In the genomic region with DNA sequence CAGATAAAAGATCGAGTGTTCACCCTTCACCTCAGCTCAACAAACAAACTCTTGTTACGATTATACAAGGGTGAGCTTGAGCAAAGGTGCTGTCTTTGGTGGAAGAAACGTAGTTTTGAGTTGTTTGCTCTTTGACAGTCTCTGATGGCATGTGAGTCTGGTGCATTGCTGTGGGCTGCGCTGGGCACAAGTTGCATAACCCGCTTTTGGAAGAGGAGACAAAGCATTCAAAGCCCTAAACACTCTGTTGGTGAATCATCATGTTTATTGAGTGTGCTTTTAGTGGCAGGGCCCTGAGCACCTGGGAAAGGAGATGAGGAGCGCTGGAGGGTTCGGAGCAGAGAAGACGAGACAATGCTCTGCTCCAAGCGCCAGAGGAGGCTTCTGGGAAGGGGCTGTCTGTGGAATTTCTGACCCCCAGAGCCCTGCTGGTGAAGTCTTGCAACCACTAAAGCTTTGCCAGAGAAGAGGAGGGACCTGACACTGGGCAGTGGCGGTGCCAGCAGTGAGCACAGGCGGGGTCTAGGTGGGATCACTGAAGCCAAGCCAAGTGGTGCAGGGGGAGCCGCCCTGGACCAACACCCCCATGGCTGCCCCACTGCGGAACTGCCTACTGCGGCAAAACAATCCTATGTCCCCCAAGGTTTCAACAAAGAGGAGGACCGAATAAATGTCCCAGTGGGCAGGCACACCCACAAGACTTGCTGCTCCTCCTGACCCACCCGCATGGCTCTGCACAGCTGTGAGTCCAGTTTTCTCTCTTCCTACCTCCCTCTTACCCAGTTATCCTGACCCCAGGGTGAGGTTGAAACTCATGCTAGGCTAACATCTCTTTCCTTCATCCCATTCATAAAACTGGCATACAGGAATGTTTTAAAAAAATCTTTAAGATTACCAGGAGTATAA, we compare ENCODE assay signal across 1 cellular context.
TF ChIP-seq lines count a peak whose summit lies in the region.

No MANE protein-coding gene starts in this region.

TF ChIP-seq in HepG2, 621 proteins besides CTCF, POLR2A, EP300 and RAD21 (continued from another document and continues in another):
- TF ChIP-seq, protein P1, sequence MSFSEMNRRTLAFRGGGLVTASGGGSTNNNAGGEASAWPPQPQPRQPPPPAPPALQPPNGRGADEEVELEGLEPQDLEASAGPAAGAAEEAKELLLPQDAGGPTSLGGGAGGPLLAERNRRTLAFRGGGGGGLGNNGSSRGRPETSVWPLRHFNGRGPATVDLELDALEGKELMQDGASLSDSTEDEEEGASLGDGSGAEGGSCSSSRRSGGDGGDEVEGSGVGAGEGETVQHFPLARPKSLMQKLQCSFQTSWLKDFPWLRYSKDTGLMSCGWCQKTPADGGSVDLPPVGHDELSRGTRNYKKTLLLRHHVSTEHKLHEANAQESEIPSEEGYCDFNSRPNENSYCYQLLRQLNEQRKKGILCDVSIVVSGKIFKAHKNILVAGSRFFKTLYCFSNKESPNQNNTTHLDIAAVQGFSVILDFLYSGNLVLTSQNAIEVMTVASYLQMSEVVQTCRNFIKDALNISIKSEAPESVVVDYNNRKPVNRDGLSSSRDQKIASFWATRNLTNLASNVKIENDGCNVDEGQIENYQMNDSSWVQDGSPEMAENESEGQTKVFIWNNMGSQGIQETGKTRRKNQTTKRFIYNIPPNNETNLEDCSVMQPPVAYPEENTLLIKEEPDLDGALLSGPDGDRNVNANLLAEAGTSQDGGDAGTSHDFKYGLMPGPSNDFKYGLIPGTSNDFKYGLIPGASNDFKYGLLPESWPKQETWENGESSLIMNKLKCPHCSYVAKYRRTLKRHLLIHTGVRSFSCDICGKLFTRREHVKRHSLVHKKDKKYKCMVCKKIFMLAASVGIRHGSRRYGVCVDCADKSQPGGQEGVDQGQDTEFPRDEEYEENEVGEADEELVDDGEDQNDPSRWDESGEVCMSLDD (CRISPR knock-in tag; IDR thresholded peaks at IDR 0.05; ENCODE audit: borderline replicate concordance) = no peak
- TF ChIP-seq, protein P2, sequence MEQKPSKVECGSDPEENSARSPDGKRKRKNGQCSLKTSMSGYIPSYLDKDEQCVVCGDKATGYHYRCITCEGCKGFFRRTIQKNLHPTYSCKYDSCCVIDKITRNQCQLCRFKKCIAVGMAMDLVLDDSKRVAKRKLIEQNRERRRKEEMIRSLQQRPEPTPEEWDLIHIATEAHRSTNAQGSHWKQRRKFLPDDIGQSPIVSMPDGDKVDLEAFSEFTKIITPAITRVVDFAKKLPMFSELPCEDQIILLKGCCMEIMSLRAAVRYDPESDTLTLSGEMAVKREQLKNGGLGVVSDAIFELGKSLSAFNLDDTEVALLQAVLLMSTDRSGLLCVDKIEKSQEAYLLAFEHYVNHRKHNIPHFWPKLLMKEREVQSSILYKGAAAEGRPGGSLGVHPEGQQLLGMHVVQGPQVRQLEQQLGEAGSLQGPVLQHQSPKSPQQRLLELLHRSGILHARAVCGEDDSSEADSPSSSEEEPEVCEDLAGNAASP (CRISPR knock-in tag; IDR thresholded peaks at IDR 0.05; ENCODE audit: borderline replicate concordance) = no peak
- no peak for TF ChIP-seq ETV5 (CRISPR knock-in tag; IDR thresholded peaks at IDR 0.05; ENCODE audit: borderline replicate concordance)
- TF ChIP-seq ZNF3 (CRISPR knock-in tag; IDR thresholded peaks at IDR 0.05) = no peak
- TF ChIP-seq JUNB (CRISPR knock-in tag; IDR thresholded peaks at IDR 0.05; ENCODE audit: borderline replicate concordance) = no peak
- TF ChIP-seq ZBTB20 (CRISPR knock-in tag; IDR thresholded peaks at IDR 0.05; ENCODE audit: borderline replicate concordance, low read depth) = no peak
- no peak for TF ChIP-seq ZSCAN9 (CRISPR knock-in tag; IDR thresholded peaks at IDR 0.05; ENCODE audit: borderline replicate concordance)
- TF ChIP-seq MAFF (IDR thresholded peaks at IDR 0.05; ENCODE audit: low read depth, low read length) = peak; percentile 22; the same call in 1 of the 2 replicates
- TF ChIP-seq TGIF2 (CRISPR knock-in tag; IDR thresholded peaks at IDR 0.05) = no peak
- TF ChIP-seq, protein P3, sequence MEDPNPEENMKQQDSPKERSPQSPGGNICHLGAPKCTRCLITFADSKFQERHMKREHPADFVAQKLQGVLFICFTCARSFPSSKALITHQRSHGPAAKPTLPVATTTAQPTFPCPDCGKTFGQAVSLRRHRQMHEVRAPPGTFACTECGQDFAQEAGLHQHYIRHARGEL (CRISPR knock-in tag; IDR thresholded peaks at IDR 0.05) = no peak
- TF ChIP-seq ASH2L (IDR thresholded peaks at IDR 0.05; ENCODE audit: insufficient read length, low read depth, low read length) = peak; percentile 39
- TF ChIP-seq SNAI1 (CRISPR knock-in tag; IDR thresholded peaks at IDR 0.05; ENCODE audit: borderline replicate concordance) = no peak
- TF ChIP-seq, protein P4, sequence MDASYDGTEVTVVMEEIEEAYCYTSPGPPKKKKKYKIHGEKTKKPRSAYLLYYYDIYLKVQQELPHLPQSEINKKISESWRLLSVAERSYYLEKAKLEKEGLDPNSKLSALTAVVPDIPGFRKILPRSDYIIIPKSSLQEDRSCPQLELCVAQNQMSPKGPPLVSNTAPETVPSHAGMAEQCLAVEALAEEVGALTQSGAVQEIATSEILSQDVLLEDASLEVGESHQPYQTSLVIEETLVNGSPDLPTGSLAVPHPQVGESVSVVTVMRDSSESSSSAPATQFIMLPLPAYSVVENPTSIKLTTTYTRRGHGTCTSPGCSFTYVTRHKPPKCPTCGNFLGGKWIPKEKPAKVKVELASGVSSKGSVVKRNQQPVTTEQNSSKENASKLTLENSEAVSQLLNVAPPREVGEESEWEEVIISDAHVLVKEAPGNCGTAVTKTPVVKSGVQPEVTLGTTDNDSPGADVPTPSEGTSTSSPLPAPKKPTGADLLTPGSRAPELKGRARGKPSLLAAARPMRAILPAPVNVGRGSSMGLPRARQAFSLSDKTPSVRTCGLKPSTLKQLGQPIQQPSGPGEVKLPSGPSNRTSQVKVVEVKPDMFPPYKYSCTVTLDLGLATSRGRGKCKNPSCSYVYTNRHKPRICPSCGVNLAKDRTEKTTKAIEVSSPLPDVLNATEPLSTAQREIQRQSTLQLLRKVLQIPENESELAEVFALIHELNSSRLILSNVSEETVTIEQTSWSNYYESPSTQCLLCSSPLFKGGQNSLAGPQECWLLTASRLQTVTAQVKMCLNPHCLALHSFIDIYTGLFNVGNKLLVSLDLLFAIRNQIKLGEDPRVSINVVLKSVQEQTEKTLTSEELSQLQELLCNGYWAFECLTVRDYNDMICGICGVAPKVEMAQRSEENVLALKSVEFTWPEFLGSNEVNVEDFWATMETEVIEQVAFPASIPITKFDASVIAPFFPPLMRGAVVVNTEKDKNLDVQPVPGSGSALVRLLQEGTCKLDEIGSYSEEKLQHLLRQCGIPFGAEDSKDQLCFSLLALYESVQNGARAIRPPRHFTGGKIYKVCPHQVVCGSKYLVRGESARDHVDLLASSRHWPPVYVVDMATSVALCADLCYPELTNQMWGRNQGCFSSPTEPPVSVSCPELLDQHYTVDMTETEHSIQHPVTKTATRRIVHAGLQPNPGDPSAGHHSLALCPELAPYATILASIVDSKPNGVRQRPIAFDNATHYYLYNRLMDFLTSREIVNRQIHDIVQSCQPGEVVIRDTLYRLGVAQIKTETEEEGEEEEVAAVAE (CRISPR knock-in tag; IDR thresholded peaks at IDR 0.05; ENCODE audit: borderline replicate concordance) = no peak
- no peak for TF ChIP-seq KLF15 (CRISPR knock-in tag; IDR thresholded peaks at IDR 0.05; ENCODE audit: borderline replicate concordance)
- no peak for TF ChIP-seq GTF2F1 (IDR thresholded peaks at IDR 0.05; ENCODE audit: low read length)
- TF ChIP-seq ZSCAN31 (CRISPR knock-in tag; IDR thresholded peaks at IDR 0.05; ENCODE audit: low read depth) = no peak; the same call in 1 of the 2 replicates
- TF ChIP-seq MXI1 (IDR thresholded peaks at IDR 0.05; ENCODE audit: borderline replicate concordance, low read depth, low read length) = peak; percentile 26; the same call in 1 of the 3 replicates
- no peak for TF ChIP-seq BORCS8-MEF2B (CRISPR knock-in tag; IDR thresholded peaks at IDR 0.05)
- TF ChIP-seq, protein P5, sequence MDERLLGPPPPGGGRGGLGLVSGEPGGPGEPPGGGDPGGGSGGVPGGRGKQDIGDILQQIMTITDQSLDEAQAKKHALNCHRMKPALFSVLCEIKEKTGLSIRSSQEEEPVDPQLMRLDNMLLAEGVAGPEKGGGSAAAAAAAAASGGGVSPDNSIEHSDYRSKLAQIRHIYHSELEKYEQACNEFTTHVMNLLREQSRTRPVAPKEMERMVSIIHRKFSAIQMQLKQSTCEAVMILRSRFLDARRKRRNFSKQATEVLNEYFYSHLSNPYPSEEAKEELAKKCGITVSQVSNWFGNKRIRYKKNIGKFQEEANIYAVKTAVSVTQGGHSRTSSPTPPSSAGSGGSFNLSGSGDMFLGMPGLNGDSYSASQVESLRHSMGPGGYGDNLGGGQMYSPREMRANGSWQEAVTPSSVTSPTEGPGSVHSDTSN (CRISPR knock-in tag; IDR thresholded peaks at IDR 0.05) = no peak
- no peak for TF ChIP-seq TMF1 (CRISPR knock-in tag; IDR thresholded peaks at IDR 0.05; ENCODE audit: low read depth)
- TF ChIP-seq SP2 (CRISPR knock-in tag; IDR thresholded peaks at IDR 0.05) = no peak
- TF ChIP-seq CHCHD3 (CRISPR knock-in tag; IDR thresholded peaks at IDR 0.05) = no peak
- TF ChIP-seq ZFP36L2 (CRISPR knock-in tag; IDR thresholded peaks at IDR 0.05) = no peak
- peak; percentile 41 for TF ChIP-seq XRCC5 (optimal IDR thresholded peaks at IDR 0.05; ENCODE audit: low read length)
- TF ChIP-seq NPAS2 (CRISPR knock-in tag; IDR thresholded peaks at IDR 0.05; ENCODE audit: borderline replicate concordance) = no peak
- TF ChIP-seq TRIM24 (CRISPR knock-in tag; IDR thresholded peaks at IDR 0.05) = no peak
- no peak for TF ChIP-seq ZNF615 (CRISPR knock-in tag; IDR thresholded peaks at IDR 0.05; ENCODE audit: borderline replicate concordance)
- 0 out of 2 replicates have a peak, but pooled peaks have one; percentile 17 for TF ChIP-seq ZNF792 (CRISPR knock-in tag; IDR thresholded peaks at IDR 0.05)
- TF ChIP-seq HNRNPL (IDR thresholded peaks at IDR 0.05; ENCODE audit: low read depth, low read length) = peak; percentile 65; the same call in 1 of the 2 replicates
- no peak for TF ChIP-seq NR1H2 (CRISPR knock-in tag; IDR thresholded peaks at IDR 0.05; ENCODE audit: borderline replicate concordance, low read depth)
- no peak for TF ChIP-seq ZNF746 (CRISPR knock-in tag; IDR thresholded peaks at IDR 0.05)
- TF ChIP-seq HES4 (CRISPR knock-in tag; IDR thresholded peaks at IDR 0.05; ENCODE audit: borderline replicate concordance) = no peak
- TF ChIP-seq ZNF136 (CRISPR knock-in tag; IDR thresholded peaks at IDR 0.05; ENCODE audit: low read depth) = no peak
- TF ChIP-seq EZH2 (conservative IDR thresholded peaks at IDR 0.05; ENCODE audit: low read depth, low read length) = no peak
- TF ChIP-seq CENPX (CRISPR knock-in tag; IDR thresholded peaks at IDR 0.05) = no peak
- TF ChIP-seq, protein P6, sequence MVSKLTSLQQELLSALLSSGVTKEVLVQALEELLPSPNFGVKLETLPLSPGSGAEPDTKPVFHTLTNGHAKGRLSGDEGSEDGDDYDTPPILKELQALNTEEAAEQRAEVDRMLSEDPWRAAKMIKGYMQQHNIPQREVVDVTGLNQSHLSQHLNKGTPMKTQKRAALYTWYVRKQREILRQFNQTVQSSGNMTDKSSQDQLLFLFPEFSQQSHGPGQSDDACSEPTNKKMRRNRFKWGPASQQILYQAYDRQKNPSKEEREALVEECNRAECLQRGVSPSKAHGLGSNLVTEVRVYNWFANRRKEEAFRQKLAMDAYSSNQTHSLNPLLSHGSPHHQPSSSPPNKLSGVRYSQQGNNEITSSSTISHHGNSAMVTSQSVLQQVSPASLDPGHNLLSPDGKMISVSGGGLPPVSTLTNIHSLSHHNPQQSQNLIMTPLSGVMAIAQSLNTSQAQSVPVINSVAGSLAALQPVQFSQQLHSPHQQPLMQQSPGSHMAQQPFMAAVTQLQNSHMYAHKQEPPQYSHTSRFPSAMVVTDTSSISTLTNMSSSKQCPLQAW (CRISPR knock-in tag; IDR thresholded peaks at IDR 0.05) = no peak
- TF ChIP-seq, protein P7, sequence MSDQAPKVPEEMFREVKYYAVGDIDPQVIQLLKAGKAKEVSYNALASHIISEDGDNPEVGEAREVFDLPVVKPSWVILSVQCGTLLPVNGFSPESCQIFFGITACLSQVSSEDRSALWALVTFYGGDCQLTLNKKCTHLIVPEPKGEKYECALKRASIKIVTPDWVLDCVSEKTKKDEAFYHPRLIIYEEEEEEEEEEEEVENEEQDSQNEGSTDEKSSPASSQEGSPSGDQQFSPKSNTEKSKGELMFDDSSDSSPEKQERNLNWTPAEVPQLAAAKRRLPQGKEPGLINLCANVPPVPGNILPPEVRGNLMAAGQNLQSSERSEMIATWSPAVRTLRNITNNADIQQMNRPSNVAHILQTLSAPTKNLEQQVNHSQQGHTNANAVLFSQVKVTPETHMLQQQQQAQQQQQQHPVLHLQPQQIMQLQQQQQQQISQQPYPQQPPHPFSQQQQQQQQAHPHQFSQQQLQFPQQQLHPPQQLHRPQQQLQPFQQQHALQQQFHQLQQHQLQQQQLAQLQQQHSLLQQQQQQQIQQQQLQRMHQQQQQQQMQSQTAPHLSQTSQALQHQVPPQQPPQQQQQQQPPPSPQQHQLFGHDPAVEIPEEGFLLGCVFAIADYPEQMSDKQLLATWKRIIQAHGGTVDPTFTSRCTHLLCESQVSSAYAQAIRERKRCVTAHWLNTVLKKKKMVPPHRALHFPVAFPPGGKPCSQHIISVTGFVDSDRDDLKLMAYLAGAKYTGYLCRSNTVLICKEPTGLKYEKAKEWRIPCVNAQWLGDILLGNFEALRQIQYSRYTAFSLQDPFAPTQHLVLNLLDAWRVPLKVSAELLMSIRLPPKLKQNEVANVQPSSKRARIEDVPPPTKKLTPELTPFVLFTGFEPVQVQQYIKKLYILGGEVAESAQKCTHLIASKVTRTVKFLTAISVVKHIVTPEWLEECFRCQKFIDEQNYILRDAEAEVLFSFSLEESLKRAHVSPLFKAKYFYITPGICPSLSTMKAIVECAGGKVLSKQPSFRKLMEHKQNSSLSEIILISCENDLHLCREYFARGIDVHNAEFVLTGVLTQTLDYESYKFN (CRISPR knock-in tag; conservative IDR thresholded peaks at IDR 0.05) = no peak
- TF ChIP-seq, protein P8, sequence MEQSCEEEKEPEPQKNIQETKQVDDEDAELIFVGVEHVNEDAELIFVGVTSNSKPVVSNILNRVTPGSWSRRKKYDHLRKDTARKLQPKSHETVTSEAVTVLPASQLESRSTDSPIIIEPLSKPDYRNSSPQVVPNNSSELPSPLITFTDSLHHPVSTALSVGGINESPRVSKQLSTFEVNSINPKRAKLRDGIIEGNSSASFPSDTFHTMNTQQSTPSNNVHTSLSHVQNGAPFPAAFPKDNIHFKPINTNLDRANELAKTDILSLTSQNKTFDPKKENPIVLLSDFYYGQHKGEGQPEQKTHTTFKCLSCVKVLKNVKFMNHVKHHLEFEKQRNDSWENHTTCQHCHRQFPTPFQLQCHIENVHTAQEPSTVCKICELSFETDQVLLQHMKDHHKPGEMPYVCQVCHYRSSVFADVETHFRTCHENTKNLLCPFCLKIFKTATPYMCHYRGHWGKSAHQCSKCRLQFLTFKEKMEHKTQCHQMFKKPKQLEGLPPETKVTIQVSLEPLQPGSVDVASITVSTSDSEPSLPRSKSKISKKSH (CRISPR knock-in tag; IDR thresholded peaks at IDR 0.05; ENCODE audit: borderline replicate concordance) = no peak
- TF ChIP-seq ZSCAN21 (CRISPR knock-in tag; IDR thresholded peaks at IDR 0.05; ENCODE audit: borderline replicate concordance) = no peak
